Comparison of ENCODE assay signal across 8 cellular contexts in the genomic region with DNA sequence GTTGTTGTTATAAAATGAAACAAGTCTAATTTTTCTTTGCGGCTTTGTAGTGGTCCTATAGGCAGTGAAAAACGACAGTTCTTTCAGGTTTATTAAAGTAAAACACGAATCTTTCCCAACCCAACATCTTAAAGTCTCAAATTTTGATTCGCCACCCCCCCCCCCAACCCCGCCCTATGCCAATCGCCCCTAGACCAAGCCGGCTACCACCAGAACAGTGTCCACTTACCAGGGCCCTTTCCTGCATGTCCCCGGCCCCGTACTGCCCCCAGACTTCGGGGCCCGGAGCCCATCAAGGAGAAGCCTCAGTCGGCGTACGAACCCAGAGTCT. TPM values are rescaled to one million over a fixed set of nuclear protein-coding genes. Genes with fewer than 3 reads are reported as not detected.
DNase-seq lines count a peak whose midpoint lies in the region; ATAC-seq and TF ChIP-seq lines count a peak whose summit lies in the region.

No MANE protein-coding gene starts in this region.

- no peaks in the 10 kb centered on the region for H3K9me3 Mint-ChIP-seq in activated naive CD4-positive, alpha-beta T cell treated with anti-CD3 and anti-CD28 coated beads, Interleukin-2, amount 10 ng/mL, durations not matched to agents 7 days and 5 days
- no peaks in the 10 kb centered on the region for H3K9me3 Mint-ChIP-seq in memory B cell

- under 1% methylated on average over 14 of the region's 14 CpGs for WGBS in urinary bladder

- DNase-seq in activated naive CD4-positive, alpha-beta T cell treated with anti-CD3 and anti-CD28 coated beads, Interleukin-2, amount 10 ng/mL, durations not matched to agents 7 days and 5 days: no peak
- DNase-seq in activated naive CD4-positive, alpha-beta T cell treated with Interleukin-2 at 50 U/mL for 16 hours: no peak
- DNase-seq in ascending aorta (ENCODE audit: low spot score in 2 of 2): no peak
- DNase-seq in memory B cell (ENCODE audit: low spot score in 2 of 2): no peak
- DNase-seq in NCI-H2227 (lab: John Stamatoyannopoulos, UW; ENCODE audit: unreplicated experiment): no peak
- DNase-seq in NCI-H526 (lab: John Stamatoyannopoulos, UW): no peak
- DNase-seq in HEK293T (ENCODE audit: extremely low spot score): no peak

- no peak for ATAC-seq in memory B cell (ENCODE audit: low read depth)

- H3K27me3 Mint-ChIP-seq in activated naive CD4-positive, alpha-beta T cell treated with anti-CD3 and anti-CD28 coated beads, Interleukin-2, amount 10 ng/mL, durations not matched to agents 7 days and 5 days: no peaks in the 10 kb centered on the region
- H3K27me3 Mint-ChIP-seq in memory B cell: no peaks in the 10 kb centered on the region

- H3K4me3 ChIP-seq in ascending aorta (peak overlapping the region; percentile 86 to 92), urinary bladder (ENCODE audit: low read depth, low read length) (peak overlapping the region; percentile 77)

- H3K4me1 ChIP-seq in ascending aorta (peaks cover 11 to 19% of the 10 kb centered on the region in 2 donors), urinary bladder (ENCODE audit: insufficient read depth) (no peaks in the 10 kb centered on the region)

- CTCF ChIA-PET in activated naive CD4-positive, alpha-beta T cell treated with anti-CD3 and anti-CD28 coated beads, Interleukin-2, amount 10 ng/mL, durations not matched to agents 7 days and 5 days (lab: Charles Lee): interaction anchor here (1.0 to 2.2 kb wide), 3 partner anchors 9 to 13 kb away, joined by 4 to 6 read pairs (median 5); a partner anchor contains a TSS
- CTCF ChIA-PET in HEK293T (lab: Yijun Ruan, JAX): no interaction called here

- peaks cover 27% of the 10 kb centered on the region for H3K36me3 Mint-ChIP-seq in activated naive CD4-positive, alpha-beta T cell treated with anti-CD3 and anti-CD28 coated beads, Interleukin-2, amount 10 ng/mL, durations not matched to agents 7 days and 5 days
- peaks cover 5% of the 10 kb centered on the region for H3K36me3 Mint-ChIP-seq in memory B cell

- H3K27ac ChIP-seq in ascending aorta (peak overlapping the region; percentile 93 to 96), urinary bladder (ENCODE audit: low read depth) (peak overlapping the region; percentile 87)

- H3K27me3 ChIP-seq in ascending aorta: no peaks in the 10 kb centered on the region

- TF ChIP-seq CTCF in ascending aorta (IDR thresholded peaks at IDR 0.05): no peak

- peak overlapping the region; percentile 99 for H3K4me3 Mint-ChIP-seq in activated naive CD4-positive, alpha-beta T cell treated with anti-CD3 and anti-CD28 coated beads, Interleukin-2, amount 10 ng/mL, durations not matched to agents 7 days and 5 days
- peak overlapping the region; percentile 96 for H3K4me3 Mint-ChIP-seq in memory B cell

- intact Hi-C loops in ascending aorta (cut with DNase I): no loop called here

- peaks cover 67% of the 10 kb centered on the region for H3K4me1 Mint-ChIP-seq in activated naive CD4-positive, alpha-beta T cell treated with anti-CD3 and anti-CD28 coated beads, Interleukin-2, amount 10 ng/mL, durations not matched to agents 7 days and 5 days
- H3K4me1 Mint-ChIP-seq in memory B cell: peaks cover 30% of the 10 kb centered on the region

- H3K36me3 ChIP-seq in ascending aorta (peaks cover 6 to 24% of the 10 kb centered on the region in 2 donors), urinary bladder (ENCODE audit: insufficient read depth) (peaks cover 2% of the 10 kb centered on the region)

- POLR2A ChIA-PET in HEK293T (lab: Yijun Ruan, JAX): interaction anchor here (0.6 to 5.3 kb wide), 9 partner anchors 10 to 98 kb away, joined by 3 to 68 read pairs (median 5); partner anchors contain the start of gene SEC24C

- H3K9me3 ChIP-seq in ascending aorta: no peaks in the 10 kb centered on the region

- peak overlapping the region; percentile 95 for H3K27ac Mint-ChIP-seq in activated naive CD4-positive, alpha-beta T cell treated with anti-CD3 and anti-CD28 coated beads, Interleukin-2, amount 10 ng/mL, durations not matched to agents 7 days and 5 days
- H3K27ac Mint-ChIP-seq in memory B cell: peak overlapping the region; percentile 92

TF ChIP-seq in HEK293T, 16 proteins besides CTCF, POLR2A, EP300 and RAD21:
- TF ChIP-seq FOXA1 (IDR thresholded peaks at IDR 0.05) (no peak), FOXK2 (IDR thresholded peaks at IDR 0.05) (no peak), SUZ12 (IDR thresholded peaks at IDR 0.05) (no peak), ELF4 (IDR thresholded peaks at IDR 0.05) (no peak), L3MBTL2 (conservative IDR thresholded peaks at IDR 0.05) (no peak), BHLHE40 (IDR thresholded peaks at IDR 0.05; ENCODE audit: borderline replicate concordance) (no peak), CTBP1 (IDR thresholded peaks at IDR 0.05; ENCODE audit: borderline replicate concordance) (no peak), ARNT (IDR thresholded peaks at IDR 0.05) (no peak), NFRKB (IDR thresholded peaks at IDR 0.05) (no peak), LEF1 (IDR thresholded peaks at IDR 0.05; ENCODE audit: borderline replicate concordance) (no peak), FOXM1 (IDR thresholded peaks at IDR 0.05; ENCODE audit: borderline replicate concordance) (no peak), PKNOX1 (IDR thresholded peaks at IDR 0.05) (no peak)
TF ChIP-seq in HEK293T: peak in this region for 0.

RNA-seq across cellular contexts. Expression of gene CHCHD1, which starts 0.3 kb away (rescaled TPM):
- 24.5 TPM for total RNA-seq in ascending aorta
- total RNA-seq in urinary bladder: 17.0 TPM
- 46.9 TPM for polyA plus RNA-seq in urinary bladder

RNA-seq across cellular contexts. Expression of gene ZSWIM8, which starts 3.9 kb away (rescaled TPM):
- total RNA-seq in ascending aorta (106 TPM), urinary bladder (38.8 TPM)
- polyA plus RNA-seq in urinary bladder: 110 TPM

RNA-seq across cellular contexts. Expression of gene NDST2, which starts 29.9 kb away (rescaled TPM):
- total RNA-seq in ascending aorta: 130 TPM
- total RNA-seq in urinary bladder: 14.2 TPM
- polyA plus RNA-seq in urinary bladder: 19.3 TPM

RNA-seq across cellular contexts. Expression of gene SEC24C, which starts 37.3 kb away (rescaled TPM):
- total RNA-seq in ascending aorta: 65.9 TPM
- 37.2 TPM for total RNA-seq in urinary bladder
- polyA plus RNA-seq in urinary bladder: 47.6 TPM
